In genomic region chr4:29113960-29114359, GRCh38 we compare ENCODE assay signal across 6 cellular contexts.
"Had no signal": no experiment of that assay in that cellular context is flagged by ENCODE, and none has a peak within 500 bp of the region (broad histone marks: within the 10 kb centered on the region; RNA-seq: fewer than 3 reads in every experiment).

No MANE protein-coding gene starts in this region.

- H3K27ac Mint-ChIP-seq: GM23338, IgD-negative memory B cell had no signal

- DNase-seq: H7, KBM-7 had no signal

- H3K4me3 ChIP-seq: GM23338, HAP-1 had no signal

- H3K4me1 Mint-ChIP-seq: GM23338, IgD-negative memory B cell had no signal

- H3K27me3 Mint-ChIP-seq: IgD-negative memory B cell had no signal

- H3K4me2 ChIP-seq: GM23338 had no signal

- H3K4me3 Mint-ChIP-seq: GM23338, IgD-negative memory B cell had no signal

- H3K9me3 Mint-ChIP-seq: GM23338 had no signal

- H3K36me3 ChIP-seq: HAP-1 had no signal

- H3K9me3 ChIP-seq: HAP-1 had no signal

- H3K27ac ChIP-seq: HL-60 had no signal

- H3K36me3 Mint-ChIP-seq: IgD-negative memory B cell had no signal

- H2AFZ ChIP-seq: GM23338 had no signal
